ENCODE assay signal across 1 cellular context in genomic region chr5:18197734-18198133, GRCh38.
TF ChIP-seq lines count a peak whose summit lies in the region.

No MANE protein-coding gene starts in this region.

TF ChIP-seq in A549, 52 proteins besides CTCF, POLR2A, EP300 and RAD21 (continued from another document):
- TF ChIP-seq REST (IDR thresholded peaks at IDR 0.05): no peak
- peak; percentile 72 for TF ChIP-seq ZFP36 (IDR thresholded peaks at IDR 0.05; ENCODE audit: borderline replicate concordance, partially characterized antibody)
